Comparison of ENCODE assay signal across 13 cellular contexts in genomic region chr5:173954671-173955605, GRCh38. TPM values are rescaled to one million over a fixed set of nuclear protein-coding genes. Genes with fewer than 3 reads are reported as not detected.
A peak's percentile ranks its signal among the peaks of the same experiment; 100 is the strongest.
DNase-seq lines count a peak whose midpoint lies in the region; ATAC-seq and TF ChIP-seq lines count a peak whose summit lies in the region.
"Had no signal": no experiment of that assay in that cellular context is flagged by ENCODE, and none has a peak within 500 bp of the region (broad histone marks: within the 10 kb centered on the region; RNA-seq: fewer than 3 reads in every experiment).

No MANE protein-coding gene starts in this region.

- DNase-seq in AG08396 (ENCODE audit: low spot score): peak; percentile 51
- peak; percentile 80 to 82 for DNase-seq in fibroblast of lung (ENCODE audit: low read depth in 2 of 2)
- DNase-seq in WERI-Rb-1: no peak
- DNase-seq in HPDE6-E6E7 (ENCODE audit: extremely low spot score): no peak
- DNase-seq: endodermal cell, mesendoderm, NCI-H146, SHP77 had no signal

- H3K9me3 ChIP-seq in fibroblast of lung (ENCODE audit: control insufficient read depth, insufficient read depth, low read depth, low read length) (no peaks in the 10 kb centered on the region), neutrophil (no peaks in the 10 kb centered on the region), WERI-Rb-1 (ENCODE audit: severe bottlenecking) (no peaks in the 10 kb centered on the region)
- H3K9me3 ChIP-seq: BLaER1 had no signal

- peak overlapping the region; percentile 2 for H3K4me2 ChIP-seq in fibroblast of lung (ENCODE audit: extremely low read depth, insufficient read depth, low read length)
- H3K4me2 ChIP-seq: BLaER1 had no signal

- H3K27me3 ChIP-seq in fibroblast of lung (ENCODE audit: control insufficient read depth, insufficient read depth, low read length) (no peaks in the 10 kb centered on the region), neutrophil (no peaks in the 10 kb centered on the region), WERI-Rb-1 (ENCODE audit: insufficient read depth, low read depth, severe bottlenecking) (no peaks in the 10 kb centered on the region)
- H3K27me3 ChIP-seq: BLaER1 had no signal

- H3K36me3 ChIP-seq in fibroblast of lung (ENCODE audit: control insufficient read depth, insufficient read depth, low read length) (no peaks in the 10 kb centered on the region), neutrophil (peaks cover 97% of the 10 kb centered on the region), WERI-Rb-1 (peaks cover 61% of the 10 kb centered on the region)

- no peak overlapping the region for H3K4me3 ChIP-seq in fibroblast of lung (replicated peaks in 1 of 4; ENCODE audit: control extremely low read depth in 1 of 4, insufficient read depth in 1 of 4, low read depth in 3 of 4, low read length in 4 of 4)
- H3K4me3 ChIP-seq in neutrophil (ENCODE audit: low read depth in 1 of 2, low read length in 1 of 2): no peak overlapping the region
- H3K4me3 ChIP-seq in WERI-Rb-1 (ENCODE audit: low read depth, low read length): no peak overlapping the region
- H3K4me3 ChIP-seq: BLaER1 had no signal

- H3K79me2 ChIP-seq in fibroblast of lung (ENCODE audit: control insufficient read depth, insufficient read depth, low read length): no peaks in the 10 kb centered on the region

- TF ChIP-seq CTCF in fibroblast of lung (conservative IDR thresholded peaks at IDR 0.05 in 1 of 2, IDR thresholded peaks at IDR 0.05 in 1 of 2; ENCODE audit: low read depth in 1 of 2, low read length in 2 of 2): no peak
- no peak for TF ChIP-seq CTCF in neutrophil (IDR thresholded peaks at IDR 0.05)
- TF ChIP-seq CTCF in WERI-Rb-1 (IDR thresholded peaks at IDR 0.05; ENCODE audit: low read depth, low read length): no peak

- ATAC-seq in HG03460 (IDR thresholded peaks at IDR 0.05; ENCODE audit: unreplicated experiment) (peak; percentile 78), HG03442 (IDR thresholded peaks at IDR 0.05; ENCODE audit: unreplicated experiment) (no peak), GM21576 (IDR thresholded peaks at IDR 0.05; ENCODE audit: unreplicated experiment) (no peak)

- H2AFZ ChIP-seq in fibroblast of lung (ENCODE audit: low read length): no peak overlapping the region

- H3K4me1 ChIP-seq in fibroblast of lung (ENCODE audit: control insufficient read depth, extremely low read depth, insufficient read depth, low read length) (peaks cover 2% of the 10 kb centered on the region), neutrophil (ENCODE audit: control insufficient read depth in 1 of 2, insufficient read depth in 1 of 2, low read depth in 1 of 2, low read length in 1 of 2) (no peaks in the 10 kb centered on the region)
- H3K4me1 ChIP-seq: BLaER1 had no signal

- peak overlapping the region; percentile 65 for H3K27ac ChIP-seq in fibroblast of lung (ENCODE audit: insufficient read depth, low read length)
- peak overlapping the region; percentile 14 for H3K27ac ChIP-seq in neutrophil
- H3K27ac ChIP-seq in WERI-Rb-1: no peak overlapping the region
- H3K27ac ChIP-seq: BLaER1 had no signal

- no peak overlapping the region for H3K9ac ChIP-seq in fibroblast of lung (ENCODE audit: insufficient read depth, low read length)
- H3K9ac ChIP-seq: BLaER1 had no signal

- H4K20me1 ChIP-seq in fibroblast of lung (ENCODE audit: control insufficient read depth, extremely low read depth, insufficient read depth, low read length): no peaks in the 10 kb centered on the region
- H4K20me1 ChIP-seq: BLaER1 had no signal

RNA-seq across cellular contexts. Expression of gene C5orf47, which starts 34.0 kb away (rescaled TPM):
- not detected in 2 replicates for total RNA-seq in fibroblast of lung
- polyA plus RNA-seq in fibroblast of lung: not detected in 2 replicates
- polyA plus RNA-seq in fibroblast of lung (2012): not detected in 2 replicates
- not detected in 2 replicates for polyA minus RNA-seq in fibroblast of lung (ENCODE audit: low replicate concordance)
- total RNA-seq: endodermal cell had no signal

Comparison
In these comparisons a context has a peak if more than half of its experiments do, and no peak if none do; other contexts are left out.
1. DNase-seq: peak in AG08396 (single experiment) and fibroblast of lung (2 of 2); none in WERI-Rb-1 (single experiment) and HPDE6-E6E7 (single experiment).